Comparison of ENCODE assay signal across 1 cellular context in the genomic region with DNA sequence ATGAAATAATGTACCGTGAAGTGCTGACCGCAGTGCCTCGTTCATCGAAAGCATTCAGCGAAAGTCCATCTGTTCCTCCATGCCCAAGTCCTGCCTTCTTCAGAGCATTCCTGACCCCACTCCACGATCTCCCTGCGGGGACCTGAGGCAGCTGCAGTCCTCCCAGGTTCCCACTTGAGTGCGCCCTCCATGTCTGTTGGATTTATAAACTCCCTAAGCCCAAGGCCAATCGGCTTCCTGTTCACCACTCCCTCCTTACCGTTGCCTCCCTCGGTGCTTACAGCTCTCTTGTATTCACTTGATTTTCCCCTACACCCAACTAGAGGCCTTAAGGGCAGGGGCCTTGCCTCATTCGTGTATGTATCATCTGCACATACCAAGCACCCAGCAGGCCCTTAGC.
TF ChIP-seq lines count a peak whose summit lies in the region.

No MANE protein-coding gene starts in this region.

TF ChIP-seq in HepG2, 621 proteins besides CTCF, POLR2A, EP300 and RAD21:
- no peak for TF ChIP-seq REL (CRISPR knock-in tag; conservative IDR thresholded peaks at IDR 0.05)
- TF ChIP-seq ZNF263 (CRISPR knock-in tag; IDR thresholded peaks at IDR 0.05) = no peak
- no peak for TF ChIP-seq ZNF577 (CRISPR knock-in tag; IDR thresholded peaks at IDR 0.05; ENCODE audit: borderline replicate concordance, low read depth)
- no peak for TF ChIP-seq FOSL1 (CRISPR knock-in tag; IDR thresholded peaks at IDR 0.05; ENCODE audit: borderline replicate concordance)
- no peak for TF ChIP-seq ZNF703 (CRISPR knock-in tag; IDR thresholded peaks at IDR 0.05; ENCODE audit: borderline replicate concordance)
- no peak for TF ChIP-seq TRIM22 (IDR thresholded peaks at IDR 0.05)
- no peak for TF ChIP-seq PCBP2 (optimal IDR thresholded peaks at IDR 0.05; ENCODE audit: low read depth, low read length, poor library complexity, severe bottlenecking)
- no peak for TF ChIP-seq ZNF160 (CRISPR knock-in tag; IDR thresholded peaks at IDR 0.05)
- TF ChIP-seq ZNF572 (CRISPR knock-in tag; IDR thresholded peaks at IDR 0.05) = no peak
- TF ChIP-seq, protein P1, sequence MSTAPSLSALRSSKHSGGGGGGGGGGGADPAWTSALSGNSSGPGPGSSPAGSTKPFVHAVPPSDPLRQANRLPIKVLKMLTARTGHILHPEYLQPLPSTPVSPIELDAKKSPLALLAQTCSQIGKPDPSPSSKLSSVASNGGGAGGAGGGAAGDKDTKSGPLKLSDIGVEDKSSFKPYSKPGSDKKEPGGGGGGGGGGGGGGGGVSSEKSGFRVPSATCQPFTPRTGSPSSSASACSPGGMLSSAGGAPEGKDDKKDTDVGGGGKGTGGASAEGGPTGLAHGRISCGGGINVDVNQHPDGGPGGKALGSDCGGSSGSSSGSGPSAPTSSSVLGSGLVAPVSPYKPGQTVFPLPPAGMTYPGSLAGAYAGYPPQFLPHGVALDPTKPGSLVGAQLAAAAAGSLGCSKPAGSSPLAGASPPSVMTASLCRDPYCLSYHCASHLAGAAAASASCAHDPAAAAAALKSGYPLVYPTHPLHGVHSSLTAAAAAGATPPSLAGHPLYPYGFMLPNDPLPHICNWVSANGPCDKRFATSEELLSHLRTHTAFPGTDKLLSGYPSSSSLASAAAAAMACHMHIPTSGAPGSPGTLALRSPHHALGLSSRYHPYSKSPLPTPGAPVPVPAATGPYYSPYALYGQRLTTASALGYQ (CRISPR knock-in tag; IDR thresholded peaks at IDR 0.05) = no peak
- no peak for TF ChIP-seq ZNF329 (CRISPR knock-in tag; IDR thresholded peaks at IDR 0.05; ENCODE audit: low read depth)
- TF ChIP-seq PITX1 (CRISPR knock-in tag; IDR thresholded peaks at IDR 0.05) = no peak
- no peak for TF ChIP-seq ZSCAN22 (CRISPR knock-in tag; IDR thresholded peaks at IDR 0.05)
- no peak for TF ChIP-seq NRL (CRISPR knock-in tag; IDR thresholded peaks at IDR 0.05; ENCODE audit: borderline replicate concordance)
- no peak for TF ChIP-seq U2AF2 (IDR thresholded peaks at IDR 0.05; ENCODE audit: low read depth, low read length)
- TF ChIP-seq, protein P2, sequence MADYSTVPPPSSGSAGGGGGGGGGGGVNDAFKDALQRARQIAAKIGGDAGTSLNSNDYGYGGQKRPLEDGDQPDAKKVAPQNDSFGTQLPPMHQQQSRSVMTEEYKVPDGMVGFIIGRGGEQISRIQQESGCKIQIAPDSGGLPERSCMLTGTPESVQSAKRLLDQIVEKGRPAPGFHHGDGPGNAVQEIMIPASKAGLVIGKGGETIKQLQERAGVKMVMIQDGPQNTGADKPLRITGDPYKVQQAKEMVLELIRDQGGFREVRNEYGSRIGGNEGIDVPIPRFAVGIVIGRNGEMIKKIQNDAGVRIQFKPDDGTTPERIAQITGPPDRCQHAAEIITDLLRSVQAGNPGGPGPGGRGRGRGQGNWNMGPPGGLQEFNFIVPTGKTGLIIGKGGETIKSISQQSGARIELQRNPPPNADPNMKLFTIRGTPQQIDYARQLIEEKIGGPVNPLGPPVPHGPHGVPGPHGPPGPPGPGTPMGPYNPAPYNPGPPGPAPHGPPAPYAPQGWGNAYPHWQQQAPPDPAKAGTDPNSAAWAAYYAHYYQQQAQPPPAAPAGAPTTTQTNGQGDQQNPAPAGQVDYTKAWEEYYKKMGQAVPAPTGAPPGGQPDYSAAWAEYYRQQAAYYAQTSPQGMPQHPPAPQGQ (CRISPR knock-in tag; IDR thresholded peaks at IDR 0.05; ENCODE audit: borderline replicate concordance) = no peak
- TF ChIP-seq RFX5 (IDR thresholded peaks at IDR 0.05; ENCODE audit: low read depth, low read length) = no peak
- no peak for TF ChIP-seq RFXANK (CRISPR knock-in tag; IDR thresholded peaks at IDR 0.05)
- no peak for TF ChIP-seq MIER2 (CRISPR knock-in tag; IDR thresholded peaks at IDR 0.05)
- TF ChIP-seq TBX2 (CRISPR knock-in tag; IDR thresholded peaks at IDR 0.05; ENCODE audit: borderline replicate concordance) = no peak
